ENCODE assay signal across 8 cellular contexts in the genomic region with DNA sequence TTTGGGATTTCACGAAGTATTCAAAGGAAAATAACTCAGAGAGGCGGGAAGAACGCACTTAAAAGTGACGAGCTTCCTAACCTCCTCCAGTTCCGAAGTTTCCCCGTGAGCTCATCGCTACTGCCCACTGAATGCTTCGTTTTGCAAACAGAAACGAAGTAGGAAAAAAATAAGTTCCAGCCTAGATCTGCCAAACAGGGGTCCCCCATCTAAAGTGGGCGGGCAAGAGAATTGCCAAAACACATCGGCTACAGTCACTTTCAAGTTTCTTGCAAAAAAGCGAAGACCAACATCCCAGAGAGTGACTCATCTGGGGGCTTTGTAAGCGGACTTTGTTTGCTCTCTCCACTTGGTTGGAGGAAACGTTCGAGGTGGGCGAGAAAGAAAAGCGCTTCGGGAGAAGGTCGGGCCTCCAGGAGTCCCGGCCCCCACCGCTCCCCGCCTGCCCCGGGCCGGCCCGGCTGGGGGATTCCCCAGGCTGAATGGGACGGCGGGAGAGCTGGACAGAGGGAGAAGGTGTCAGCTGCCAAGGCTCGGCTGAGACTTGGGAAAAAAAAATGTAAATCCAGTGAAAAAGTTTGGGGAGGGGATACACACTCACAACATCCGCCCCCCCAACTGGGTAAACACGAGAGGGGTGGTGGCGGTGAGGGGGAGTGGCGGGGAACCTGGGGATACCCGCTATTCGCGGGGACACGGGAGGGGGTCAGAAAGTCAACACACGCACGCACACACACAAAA. TPM values are rescaled to one million over a fixed set of nuclear protein-coding genes. Genes with fewer than 3 reads are reported as not detected.
A peak's percentile ranks its signal among the peaks of the same experiment; 100 is the strongest.
DNase-seq lines count a peak whose midpoint lies in the region; ATAC-seq, FAIRE-seq and TF ChIP-seq lines count a peak whose summit lies in the region.

No MANE protein-coding gene starts in this region.

- H3K36me3 ChIP-seq in HepG2 (replicated peaks in 1 of 2; ENCODE audit: control insufficient read depth in 1 of 2, insufficient read depth in 2 of 2, low read length in 2 of 2), result peaks cover 9 to 14% of the 10 kb centered on the region in 2 experiments

- TF ChIP-seq CTCF in HepG2 (CRISPR knock-in tag; IDR thresholded peaks at IDR 0.05), result no peak

- intact Hi-C loops in HepG2 (cut with micrococcal nuclease; ENCODE audit: unreplicated experiment), result loop anchor here (1.0 to 2.0 kb wide), 2 partner anchors 30 to 94 kb away; no protein-coding TSS in a partner anchor

- no peak overlapping the region for H2AFZ ChIP-seq in HepG2 (ENCODE audit: low read length)

- peak overlapping the region; percentile 71 to 95 (median 83) for H3K4me3 ChIP-seq in HepG2 (replicated peaks in 1 of 3; ENCODE audit: insufficient read depth in 1 of 3, low read depth in 2 of 3, low read length in 3 of 3)

- H3K27ac ChIP-seq in HepG2 (ENCODE audit: extremely low read length, insufficient read depth, low read length), result peak overlapping the region; percentile 80

- H3K4me2 ChIP-seq in HepG2 (ENCODE audit: low read depth, low read length), result peak overlapping the region; percentile 89

- TSS peak; percentile 71 for BruUV-seq in HepG2 (replicated peaks; lab: Mats Ljungman, UMichigan)

- no peaks in the 10 kb centered on the region for H3K9me3 ChIP-seq in HepG2 (ENCODE audit: low read length)

- peak; percentile 36 for FAIRE-seq in HepG2 (lab: Jason Lieb, UNC)

- peaks cover 32% of the 10 kb centered on the region for H4K20me1 ChIP-seq in HepG2 (ENCODE audit: insufficient read depth, low read length)

- WGBS in HepG2 (ENCODE audit: low lambda C conversion rate), result under 1% methylated on average over 38 of the region's 38 CpGs

- H3K9ac ChIP-seq in HepG2 (ENCODE audit: insufficient read depth, low read depth, low read length), result peak overlapping the region; percentile 94

- peaks cover 54% of the 10 kb centered on the region for H3K79me2 ChIP-seq in HepG2 (ENCODE audit: insufficient read depth, low read length)

- peak in 1 of 2 experiments; percentile 57 for TF ChIP-seq POLR2A in HepG2 (IDR thresholded peaks at IDR 0.05; ENCODE audit: insufficient read depth in 1 of 2, low read depth in 2 of 2, low read length in 2 of 2)

- TF ChIP-seq EP300 in Ishikawa (IDR thresholded peaks at IDR 0.05; ENCODE audit: borderline replicate concordance), result no peak
- peak in 1 of 2 experiments; percentile 50; a peak in 1 of 4 replicates for TF ChIP-seq EP300 in HepG2 (IDR thresholded peaks at IDR 0.05; ENCODE audit: low read depth in 2 of 2, low read length in 2 of 2)
- TF ChIP-seq EP300 in HepG2 (CRISPR knock-in tag; IDR thresholded peaks at IDR 0.05; ENCODE audit: borderline replicate concordance), result peak; percentile 41

- peak; percentile 1 to 5 for ATAC-seq in activated CD4-positive, CD25-positive, alpha-beta regulatory T cell treated with anti-CD3 and anti-CD28 coated beads, Interleukin-2, amount 50 U/mL, for 24 hours
- peak; percentile 27 for ATAC-seq in HepG2

- no peaks in the 10 kb centered on the region; a peak in 1 of 5 replicates for H3K27me3 ChIP-seq in HepG2 (ENCODE audit: control insufficient read depth in 1 of 2, insufficient read depth in 2 of 2, low read length in 2 of 2)

- TF ChIP-seq RAD21 in Ishikawa (IDR thresholded peaks at IDR 0.05; ENCODE audit: low read depth), result peak; percentile 9; the same call in 1 of the 2 replicates
- TF ChIP-seq RAD21 in HepG2 (CRISPR knock-in tag; IDR thresholded peaks at IDR 0.05), result no peak

- in situ Hi-C loops in HepG2 (cut with HindIII; ENCODE audit: extremely low pct_ligation_motif_present, low pct_unique_long_range_greater_than_20kb), result no loop called here

- peaks cover 82% of the 10 kb centered on the region for H3K4me1 ChIP-seq in HepG2 (ENCODE audit: insufficient read depth, low read length)

- POLR2A ChIA-PET in HepG2 (lab: Yijun Ruan, JAX), result interaction anchor here (0.6 to 3.6 kb wide), 22 partner anchors 10 to 137 kb away, joined by 3 to 32 read pairs (median 10); a partner anchor contains a TSS

- DNase-seq in activated CD4-positive, CD25-positive, alpha-beta regulatory T cell (lab: John Stamatoyannopoulos, UW), result no peak
- DNase-seq in activated CD4-positive, alpha-beta T cell treated with anti-CD3 and anti-CD28 coated beads for 4 hours, result peak; percentile 25 to 33
- DNase-seq in dedifferentiated amniotic fluid mesenchymal stem cell (ENCODE audit: extremely low spot score) (peak; percentile 63), HepG2 (ENCODE audit: low spot score) (peak; percentile 89), NCI-H187 (lab: John Stamatoyannopoulos, UW) (no peak)
- peak; percentile 19 for DNase-seq in stimulated activated CD8-positive, alpha-beta memory T cell treated with anti-CD3 and anti-CD28 coated beads, Interleukin-12 subunit alpha, Interleukin-12 subunit beta, amount 100 ng/mL, for 4 hours (ENCODE audit: low read depth)

- CTCF ChIA-PET in HepG2 (lab: Yijun Ruan, JAX; ENCODE audit: low intra/inter-chr PET ratio, low total read pairs), result interaction anchor here (1.6 kb wide), 1 partner anchor 94 kb away, joined by 4 read pairs; no protein-coding TSS in a partner anchor

RNA-seq across cellular contexts. Expression of a gene that starts 1.0 kb away (rescaled TPM):
- 45.9 and 48.0 TPM in 2 replicates for total RNA-seq in HepG2 (2016; rRNA removed; fragmentation: Illumina TruSeq; extraction: Trizol)
- total RNA-seq in HepG2 (2016; cell fraction: cytosol; rRNA removed; fragmentation: Illumina TruSeq; extraction: Trizol; ENCODE audit: low read depth), result 8.8 and 10.8 TPM in 2 replicates
- 41.9 and 43.4 TPM in 2 replicates for total RNA-seq in HepG2 (2016; cell fraction: insoluble cytoplasmic fraction; rRNA removed; fragmentation: Illumina TruSeq; extraction: Trizol)
- total RNA-seq in HepG2 (2016; cell fraction: membrane; rRNA removed; fragmentation: Illumina TruSeq; extraction: Trizol), result 42.3 and 48.6 TPM in 2 replicates
- 31.1 and 37.8 TPM in 2 replicates for total RNA-seq in HepG2 (2016; cell fraction: nucleus; rRNA removed; fragmentation: Illumina TruSeq; extraction: Trizol)
- polyA plus RNA-seq in HepG2 (2011; rRNA removed), result 41.3 and 49.7 TPM in 2 replicates
- polyA plus RNA-seq in HepG2 (2011; cell fraction: cytosol; rRNA removed), result 27.7 and 34.7 TPM in 2 replicates
- 30.2 and 33.3 TPM in 2 replicates for polyA plus RNA-seq in HepG2 (2011; cell fraction: nucleus; rRNA removed)
- 38.9 and 45.7 TPM in 2 replicates for polyA plus RNA-seq in HepG2 (2012)
- polyA plus RNA-seq in HepG2 (2016; cell fraction: cytosol; fragmentation: Illumina TruSeq; extraction: Trizol; ENCODE audit: low read depth), result 7.1 and 7.4 TPM in 2 replicates
- 34.8 and 42.4 TPM in 2 replicates for polyA plus RNA-seq in HepG2 (2016; cell fraction: insoluble cytoplasmic fraction; fragmentation: Illumina TruSeq; extraction: Trizol; ENCODE audit: low read depth)
- 22.0 and 25.5 TPM in 2 replicates for polyA plus RNA-seq in HepG2 (2016; cell fraction: membrane; fragmentation: Illumina TruSeq; extraction: Trizol; ENCODE audit: low read depth)
- 46.2 and 49.1 TPM in 2 replicates for polyA plus RNA-seq in HepG2 (2016; cell fraction: nucleus; fragmentation: Illumina TruSeq; extraction: Trizol; ENCODE audit: insufficient read depth, low read depth)
- polyA minus RNA-seq in HepG2 (2011; rRNA and poly(A)+ RNA removed; ENCODE audit: low replicate concordance), result 41.4 and 56.9 TPM in 2 replicates
- 31.2 and 37.3 TPM in 2 replicates for polyA minus RNA-seq in HepG2 (2011; cell fraction: cytosol; rRNA and poly(A)+ RNA removed)
- polyA minus RNA-seq in HepG2 (2011; cell fraction: nucleus; rRNA and poly(A)+ RNA removed), result 32.7 and 46.6 TPM in 2 replicates

RNA-seq across cellular contexts. Expression of a gene that starts 20.0 kb away (rescaled TPM):
- 445 and 520 TPM in 2 replicates for total RNA-seq in HepG2 (2016; rRNA removed; fragmentation: Illumina TruSeq; extraction: Trizol)
- total RNA-seq in HepG2 (2016; cell fraction: cytosol; rRNA removed; fragmentation: Illumina TruSeq; extraction: Trizol; ENCODE audit: low read depth), result 40.7 and 51.5 TPM in 2 replicates
- total RNA-seq in HepG2 (2016; cell fraction: insoluble cytoplasmic fraction; rRNA removed; fragmentation: Illumina TruSeq; extraction: Trizol), result 472 and 528 TPM in 2 replicates
- total RNA-seq in HepG2 (2016; cell fraction: membrane; rRNA removed; fragmentation: Illumina TruSeq; extraction: Trizol), result 120 and 137 TPM in 2 replicates
- 332 and 353 TPM in 2 replicates for total RNA-seq in HepG2 (2016; cell fraction: nucleus; rRNA removed; fragmentation: Illumina TruSeq; extraction: Trizol)
- 142 and 144 TPM in 2 replicates for polyA plus RNA-seq in HepG2 (2011; rRNA removed)
- polyA plus RNA-seq in HepG2 (2011; cell fraction: cytosol; rRNA removed), result 61.9 and 82.9 TPM in 2 replicates
- 1,130 and 1,625 TPM in 2 replicates for polyA plus RNA-seq in HepG2 (2011; cell fraction: nucleus; rRNA removed)
- polyA plus RNA-seq in HepG2 (2012), result 96.9 and 161 TPM in 2 replicates
- polyA plus RNA-seq in HepG2 (2016; cell fraction: cytosol; fragmentation: Illumina TruSeq; extraction: Trizol; ENCODE audit: low read depth), result 19.4 and 20.4 TPM in 2 replicates
- 411 and 445 TPM in 2 replicates for polyA plus RNA-seq in HepG2 (2016; cell fraction: insoluble cytoplasmic fraction; fragmentation: Illumina TruSeq; extraction: Trizol; ENCODE audit: low read depth)
- polyA plus RNA-seq in HepG2 (2016; cell fraction: membrane; fragmentation: Illumina TruSeq; extraction: Trizol; ENCODE audit: low read depth), result 54.7 and 57.3 TPM in 2 replicates
- polyA plus RNA-seq in HepG2 (2016; cell fraction: nucleus; fragmentation: Illumina TruSeq; extraction: Trizol; ENCODE audit: insufficient read depth, low read depth), result 359 and 383 TPM in 2 replicates
- polyA minus RNA-seq in HepG2 (2011; rRNA and poly(A)+ RNA removed; ENCODE audit: low replicate concordance), result 673 and 710 TPM in 2 replicates
- 78.3 and 89.3 TPM in 2 replicates for polyA minus RNA-seq in HepG2 (2011; cell fraction: cytosol; rRNA and poly(A)+ RNA removed)
- polyA minus RNA-seq in HepG2 (2011; cell fraction: nucleus; rRNA and poly(A)+ RNA removed), result 1,057 and 1,237 TPM in 2 replicates

RNA-seq across cellular contexts. Expression of a gene that starts 31.8 kb away (rescaled TPM):
- 4.2 and 7.4 TPM in 2 replicates for total RNA-seq in HepG2 (2016; rRNA removed; fragmentation: Illumina TruSeq; extraction: Trizol)
- total RNA-seq in HepG2 (2016; cell fraction: cytosol; rRNA removed; fragmentation: Illumina TruSeq; extraction: Trizol; ENCODE audit: low read depth), result 4.1 and 4.7 TPM in 2 replicates
- 3.5 and 7.9 TPM in 2 replicates for total RNA-seq in HepG2 (2016; cell fraction: insoluble cytoplasmic fraction; rRNA removed; fragmentation: Illumina TruSeq; extraction: Trizol)
- 7.6 and 8.6 TPM in 2 replicates for total RNA-seq in HepG2 (2016; cell fraction: membrane; rRNA removed; fragmentation: Illumina TruSeq; extraction: Trizol)
- 9.6 and 11.9 TPM in 2 replicates for total RNA-seq in HepG2 (2016; cell fraction: nucleus; rRNA removed; fragmentation: Illumina TruSeq; extraction: Trizol)
- 12.9 and 14.4 TPM in 2 replicates for polyA plus RNA-seq in HepG2 (2011; rRNA removed)
- polyA plus RNA-seq in HepG2 (2011; cell fraction: cytosol; rRNA removed), result 8.1 and 8.6 TPM in 2 replicates
- 36.7 and 43.5 TPM in 2 replicates for polyA plus RNA-seq in HepG2 (2011; cell fraction: nucleus; rRNA removed)
- 9.8 and 10.2 TPM in 2 replicates for polyA plus RNA-seq in HepG2 (2012)
- 9.4 and 11.1 TPM in 2 replicates for polyA plus RNA-seq in HepG2 (2016; cell fraction: cytosol; fragmentation: Illumina TruSeq; extraction: Trizol; ENCODE audit: low read depth)
- polyA plus RNA-seq in HepG2 (2016; cell fraction: insoluble cytoplasmic fraction; fragmentation: Illumina TruSeq; extraction: Trizol; ENCODE audit: low read depth), result 9.2 and 10.0 TPM in 2 replicates
- 15.4 and 16.0 TPM in 2 replicates for polyA plus RNA-seq in HepG2 (2016; cell fraction: membrane; fragmentation: Illumina TruSeq; extraction: Trizol; ENCODE audit: low read depth)
- polyA plus RNA-seq in HepG2 (2016; cell fraction: nucleus; fragmentation: Illumina TruSeq; extraction: Trizol; ENCODE audit: insufficient read depth, low read depth), result 33.7 and 36.2 TPM in 2 replicates
- polyA minus RNA-seq in HepG2 (2011; rRNA and poly(A)+ RNA removed; ENCODE audit: low replicate concordance), result 2.9 and 6.8 TPM in 2 replicates
- 5.1 and 7.3 TPM in 2 replicates for polyA minus RNA-seq in HepG2 (2011; cell fraction: cytosol; rRNA and poly(A)+ RNA removed)
- 6.6 and 8.2 TPM in 2 replicates for polyA minus RNA-seq in HepG2 (2011; cell fraction: nucleus; rRNA and poly(A)+ RNA removed)

Comparison
In these comparisons a context has a peak if more than half of its experiments do, and no peak if none do; other contexts are left out.
1. DNase-seq: peak in activated CD4-positive, alpha-beta T cell treated with anti-CD3 and anti-CD28 coated beads for 4 hours (2 of 2), dedifferentiated amniotic fluid mesenchymal stem cell (single experiment), HepG2 (single experiment) and stimulated activated CD8-positive, alpha-beta memory T cell treated with anti-CD3 and anti-CD28 coated beads, Interleukin-12 subunit alpha, Interleukin-12 subunit beta, amount 100 ng/mL, for 4 hours (single experiment); none in activated CD4-positive, CD25-positive, alpha-beta regulatory T cell (0 of 4) and NCI-H187 (0 of 2).